Comparison of ENCODE assay signal across 8 cellular contexts in genomic region chr1:143905214-143906179, GRCh38.
A peak's percentile ranks its signal among the peaks of the same experiment; 100 is the strongest.
DNase-seq lines count a peak whose midpoint lies in the region; ATAC-seq and TF ChIP-seq lines count a peak whose summit lies in the region.
"Not testable (repeated sequence)": the region's sequence is repeated elsewhere in the genome, so short reads cannot be mapped to it uniquely, and the experiment has no call there.

No MANE protein-coding gene starts in this region.

- H3K27me3 ChIP-seq in brain microvascular endothelial cell (replicated peaks); foreskin keratinocyte; thyroid gland: not testable (repeated sequence)

- BruUV-seq in Calu3 (replicated peaks; lab: Mats Ljungman, UMichigan) = not testable (repeated sequence)

- not testable (repeated sequence) for TF ChIP-seq POLR2A in thyroid gland (IDR thresholded peaks at IDR 0.05)

- H3K36me3 Mint-ChIP-seq in Calu3 (ENCODE audit: insufficient read depth, unreplicated experiment); activated CD8-positive, alpha-beta memory T cell treated with anti-CD3 and anti-CD28 coated beads, Interleukin-2, amount 10 ng/mL, durations not matched to agents 7 days and 5 days: not testable (repeated sequence)

- H3K36me3 ChIP-seq in brain microvascular endothelial cell (replicated peaks); thyroid gland: not testable (repeated sequence)

- H3K4me1 ChIP-seq in foreskin keratinocyte, thyroid gland: not testable (repeated sequence)

- peak overlapping the region; percentile 59 for H3K4me3 ChIP-seq in brain microvascular endothelial cell (ENCODE audit: low read depth, low read length)
- H3K4me3 ChIP-seq in thyroid gland (replicated peaks in 1 of 3) = peak overlapping the region in 2 of 3 donors; percentile 22

- not testable (repeated sequence) for H3K27ac Mint-ChIP-seq in Calu3 (ENCODE audit: unreplicated experiment); activated CD8-positive, alpha-beta memory T cell treated with anti-CD3 and anti-CD28 coated beads, Interleukin-2, amount 10 ng/mL, durations not matched to agents 7 days and 5 days

- not testable (repeated sequence) for TF ChIP-seq CTCF in Calu3 (IDR thresholded peaks at IDR 0.05; ENCODE audit: unreplicated experiment); thyroid gland (IDR thresholded peaks at IDR 0.05)
- peak; percentile 28 for TF ChIP-seq CTCF in brain microvascular endothelial cell (IDR thresholded peaks at IDR 0.05; ENCODE audit: low read depth, low read length, missing control alignments)
- TF ChIP-seq CTCF in foreskin keratinocyte (conservative IDR thresholded peaks at IDR 0.05) = peak; percentile 42

- ATAC-seq in activated CD8-positive, alpha-beta memory T cell treated with anti-CD3 and anti-CD28 coated beads, Interleukin-2, amount 10 ng/mL, durations not matched to agents 7 days and 5 days = peak; percentile 47
- peak; percentile 23 for ATAC-seq in foreskin keratinocyte

- H3K4me1 Mint-ChIP-seq in Calu3 (ENCODE audit: low read depth, unreplicated experiment); activated CD8-positive, alpha-beta memory T cell treated with anti-CD3 and anti-CD28 coated beads, Interleukin-2, amount 10 ng/mL, durations not matched to agents 7 days and 5 days: not testable (repeated sequence)

- not testable (repeated sequence) for H3K27ac ChIP-seq in brain microvascular endothelial cell, foreskin keratinocyte
- H3K27ac ChIP-seq in thyroid gland = peak overlapping the region in 1 of 3 donors; percentile 24

- H3K27me3 Mint-ChIP-seq in Calu3 (ENCODE audit: unreplicated experiment); activated CD8-positive, alpha-beta memory T cell treated with anti-CD3 and anti-CD28 coated beads, Interleukin-2, amount 10 ng/mL, durations not matched to agents 7 days and 5 days: not testable (repeated sequence)

- not testable (repeated sequence) for H3K9me3 Mint-ChIP-seq in Calu3 (ENCODE audit: low read depth, unreplicated experiment); activated CD8-positive, alpha-beta memory T cell treated with anti-CD3 and anti-CD28 coated beads, Interleukin-2, amount 10 ng/mL, durations not matched to agents 7 days and 5 days (ENCODE audit: low read depth)

- H3K4me3 Mint-ChIP-seq in Calu3 (ENCODE audit: low read depth, unreplicated experiment) = peak overlapping the region; percentile 64
- not testable (repeated sequence) for H3K4me3 Mint-ChIP-seq in activated CD8-positive, alpha-beta memory T cell treated with anti-CD3 and anti-CD28 coated beads, Interleukin-2, amount 10 ng/mL, durations not matched to agents 7 days and 5 days

- 11 to 76% methylated on average over 3 to 13 of the region's 62 CpGs for WGBS in thyroid gland, 2 donors

- intact Hi-C loops in Calu3 (cut with micrococcal nuclease; ENCODE audit: unreplicated experiment); thyroid gland (cut with DNase I): not testable (repeated sequence)

- CTCF ChIA-PET in Calu3 (lab: Charles Lee); activated CD8-positive, alpha-beta memory T cell treated with anti-CD3 and anti-CD28 coated beads, Interleukin-2, amount 10 ng/mL, durations not matched to agents 7 days and 5 days (lab: Charles Lee): not testable (repeated sequence)

- DNase-seq in Calu3 (peak; percentile 48), NCI-H2227 (lab: John Stamatoyannopoulos, UW; ENCODE audit: unreplicated experiment) (peak; percentile 82), brain microvascular endothelial cell (peak; percentile 7), foreskin keratinocyte (peak; percentile 29 to 57), left kidney (ENCODE audit: low read depth, low spot score) (peak; percentile 69), renal cortical epithelial cell (ENCODE audit: low read depth) (peak; percentile 42), thyroid gland (peak; percentile 17 to 57)
- DNase-seq in activated CD8-positive, alpha-beta memory T cell treated with anti-CD3 and anti-CD28 coated beads, Interleukin-2, amount 10 ng/mL, durations not matched to agents 7 days and 5 days = not testable (repeated sequence)

- H3K9me3 ChIP-seq in thyroid gland = not testable (repeated sequence)

- in situ Hi-C loops in brain microvascular endothelial cell (cut with HindIII; ENCODE audit: low pct_ligation_motif_present, low sequenced_read_pairs) = not testable (repeated sequence)
